ENCODE assay signal across 31 cellular contexts in the genomic region with DNA sequence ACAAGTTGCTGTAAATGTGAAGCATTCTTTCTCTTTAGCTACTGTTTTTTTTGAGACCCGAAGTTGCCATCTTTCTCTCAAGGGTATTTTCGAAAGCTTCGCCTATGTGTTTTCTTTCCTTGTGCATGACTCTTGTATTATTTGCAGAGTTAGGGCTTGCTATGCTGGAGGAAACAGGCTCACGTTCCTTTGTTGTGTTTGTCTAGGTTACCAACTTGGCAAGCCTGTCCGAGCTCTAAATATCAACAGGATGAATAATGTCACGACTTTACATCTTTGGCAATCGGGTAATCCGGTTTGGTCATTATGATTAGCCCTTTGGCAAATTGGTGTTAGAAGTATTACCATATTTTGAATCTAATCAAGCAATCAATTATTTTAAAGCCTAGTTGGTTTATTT. TPM values are rescaled to one million over a fixed set of nuclear protein-coding genes. Genes with fewer than 3 reads are reported as not detected.
DNase-seq lines count a peak whose midpoint lies in the region; ATAC-seq, FAIRE-seq and TF ChIP-seq lines count a peak whose summit lies in the region.
"Had no signal": no experiment of that assay in that cellular context is flagged by ENCODE, and none has a peak within 500 bp of the region (broad histone marks: within the 10 kb centered on the region; RNA-seq: fewer than 3 reads in every experiment).

No MANE protein-coding gene starts in this region.

- H3K27me3 ChIP-seq in heart left ventricle (no peaks in the 10 kb centered on the region), bronchial epithelial cell (ENCODE audit: control insufficient read depth, insufficient read depth, low read length) (no peaks in the 10 kb centered on the region), testis (no peaks in the 10 kb centered on the region)
- H3K27me3 ChIP-seq: cardiac muscle cell, SJSA1, tibial artery, vagina had no signal

- CTCF ChIA-PET in HEK293T (lab: Yijun Ruan, JAX): no interaction called here

- no peaks in the 10 kb centered on the region for H3K9me3 ChIP-seq in heart left ventricle
- H3K9me3 ChIP-seq in testis: no peaks in the 10 kb centered on the region
- H3K9me3 ChIP-seq: SJSA1, tibial artery, vagina had no signal

- H3K4me1 ChIP-seq in heart left ventricle: peaks cover 0 to 5% (median 0%) of the 10 kb centered on the region in 12 donors
- H3K4me1 ChIP-seq in testis: peaks cover 5% of the 10 kb centered on the region
- H3K4me1 ChIP-seq: SJSA1, tibial artery, vagina had no signal

- no peak for TF ChIP-seq POLR2A in heart left ventricle (IDR thresholded peaks at IDR 0.05)
- no peak for TF ChIP-seq POLR2A in testis (IDR thresholded peaks at IDR 0.05)

- H3K36me3 ChIP-seq in heart left ventricle (peaks cover 0 to 74% (median 49%) of the 10 kb centered on the region in 9 donors), bronchial epithelial cell (ENCODE audit: control insufficient read depth, insufficient read depth, low read length) (peaks cover 2% of the 10 kb centered on the region), testis (ENCODE audit: low read depth, missing control alignments) (no peaks in the 10 kb centered on the region)

- FAIRE-seq in bronchial epithelial cell (lab: Jason Lieb, UNC): no peak
- FAIRE-seq: H54 had no signal

- WGBS in heart left ventricle, 4 donors: 59 to 74% (median 64%) methylated on average over 8 of the region's 8 CpGs
- 59 to 74% methylated on average over 8 of the region's 8 CpGs for WGBS in testis, 2 donors

- no peak for TF ChIP-seq CTCF in heart left ventricle (IDR thresholded peaks at IDR 0.05)
- TF ChIP-seq CTCF in bronchial epithelial cell (IDR thresholded peaks at IDR 0.05; ENCODE audit: insufficient read depth, low read length, severe bottlenecking): no peak
- no peak for TF ChIP-seq CTCF in testis (IDR thresholded peaks at IDR 0.05)

- POLR2A ChIA-PET in HEK293T (lab: Yijun Ruan, JAX): interaction anchor here (1.0 kb wide), 1 partner anchor 16 kb away, joined by 3 read pairs; a partner anchor contains a TSS

- H3K4me3 ChIP-seq in heart left ventricle (no peak overlapping the region), bronchial epithelial cell (ENCODE audit: low read depth, low read length) (no peak overlapping the region), testis (no peak overlapping the region)
- H3K4me3 ChIP-seq: cardiac muscle cell, coronary artery, SJSA1, tibial artery, vagina had no signal

- no peak for DNase-seq in heart left ventricle
- no peak for DNase-seq in Right ventricle myocardium inferior (ENCODE audit: missing footprints)
- peak; percentile 98 for DNase-seq in NCI-H2029 treated with DMSO at 0.1 percent for 48 hours (lab: John Stamatoyannopoulos, UW)
- peak; percentile 82 for DNase-seq in bronchial epithelial cell (ENCODE audit: low read depth)
- DNase-seq in testis: no peak
- DNase-seq in activated gamma-delta T cell (lab: John Stamatoyannopoulos, UW): no peak
- DNase-seq in HEK293T (ENCODE audit: extremely low spot score): no peak
- DNase-seq: activated CD4-positive, alpha-beta T cell treated with anti-CD3 and anti-CD28 coated beads, Interleukin-2, amount 10 ng/mL, durations not matched to agents 24 days and 14 days; activated CD8-positive, alpha-beta memory T cell treated with anti-CD3 and anti-CD28 coated beads for 24 hours; activated T-cell treated with anti-CD3 and anti-CD28 coated beads for 4 hours; CD8-positive, alpha-beta T cell; DMS 273 treated with DMSO at 0.1 percent for 48 hours; effector CD8-positive, alpha-beta T cell; hypothalamus; left colon; mesenchymal stem cell; NCI-H1694; NCI-H226; NCI-H69; stimulated activated naive CD8-positive, alpha-beta T cell treated with anti-CD3 and anti-CD28 coated beads, Interleukin-15, amount 100 ng/mL, for 72 hours; T-helper 9 cell; tibial artery had no signal

- peak in 3 of 4 donors; percentile 50 to 67 (median 59) for ATAC-seq in heart left ventricle
- no peak for ATAC-seq in Right ventricle myocardium inferior
- no peak for ATAC-seq in GM19035 (IDR thresholded peaks at IDR 0.05; ENCODE audit: unreplicated experiment)
- ATAC-seq: CD8-positive, alpha-beta T cell; sciatic nerve; stimulated activated naive CD8-positive, alpha-beta T cell treated with anti-CD3 and anti-CD28 coated beads, Interleukin-15, amount 100 ng/mL, for 72 hours; WTC11 had no signal

- H3K27ac ChIP-seq in heart left ventricle (no peak overlapping the region), testis (peak overlapping the region; percentile 37 to 48)
- H3K27ac ChIP-seq: cardiac muscle cell, coronary artery, KMS-11, SJSA1, tibial artery, vagina had no signal

- intact Hi-C loops in heart left ventricle (cut with DNase I) (no loop called here), Right ventricle myocardium inferior (cut with DNase I) (no loop called here), testis (cut with DNase I; ENCODE audit: low total_unique reads) (no loop called here)

TF ChIP-seq in HEK293T, 16 proteins besides CTCF, POLR2A, EP300 and RAD21:
- no peak for TF ChIP-seq ZNF384 (IDR thresholded peaks at IDR 0.05)

RNA-seq across cellular contexts. Expression of a gene that starts 15.9 kb away (rescaled TPM):
- total RNA-seq in heart left ventricle (10 to 100 TPM in 7 of 9 donors, 1 to 10 TPM in 2; 7.6 to 15.2 (median 11.8) TPM), Right ventricle myocardium inferior (9.8 TPM), bronchial epithelial cell (18.2 TPM in 2 replicates), testis (10 to 100 TPM; 29.4 to 50.8 TPM)
- polyA plus RNA-seq in heart left ventricle (1 to 10 TPM; 4.3 to 8.4 TPM), testis (ENCODE audit: insufficient read depth, low read depth, low replicate concordance) (24.9 TPM)

RNA-seq across cellular contexts. Expression of a gene that starts 25.3 kb away (rescaled TPM):
- total RNA-seq in heart left ventricle (1 to 10 TPM; 3.5 to 5.7 (median 4.5) TPM), Right ventricle myocardium inferior (3.3 TPM), bronchial epithelial cell (3.9 and 5.4 TPM in 2 replicates), testis (10 to 100 TPM; 15.1 to 22.7 TPM)
- polyA plus RNA-seq in heart left ventricle (1 to 10 TPM; 1.3 to 5.5 TPM), testis (ENCODE audit: insufficient read depth, low read depth, low replicate concordance) (22.7 TPM)

Comparison
In these comparisons a context has a peak if more than half of its experiments do, and no peak if none do; other contexts are left out.
1. ATAC-seq: peak in heart left ventricle (3 of 4); none in Right ventricle myocardium inferior (single experiment) and GM19035 (single experiment).
2. DNase-seq: peak in NCI-H2029 treated with DMSO at 0.1 percent for 48 hours (single experiment) and bronchial epithelial cell (single experiment); none in heart left ventricle (0 of 5), Right ventricle myocardium inferior (single experiment), testis (single experiment), activated gamma-delta T cell (single experiment) and HEK293T (single experiment).
3. H3K27ac ChIP-seq: peak in testis (2 of 2); none in heart left ventricle (0 of 12).